In genomic region chr14:81009339-81009738, GRCh38 we compare ENCODE assay signal across 35 cellular contexts. TPM values are rescaled to one million over a fixed set of nuclear protein-coding genes. Genes with fewer than 3 reads are reported as not detected.
"Had no signal": no experiment of that assay in that cellular context is flagged by ENCODE, and none has a peak within 500 bp of the region (broad histone marks: within the 10 kb centered on the region; RNA-seq: fewer than 3 reads in every experiment).

No MANE protein-coding gene starts in this region.

- H3K4me3 ChIP-seq: adrenal gland, body of pancreas, esophagus squamous epithelium, gastroesophageal sphincter, heart right ventricle, hepatocyte had no signal

- H2AFZ ChIP-seq: hepatocyte had no signal

- H3K4me1 ChIP-seq: adrenal gland, body of pancreas, esophagus squamous epithelium, gastroesophageal sphincter had no signal

- H3K27me3 ChIP-seq: adrenal gland, body of pancreas, esophagus squamous epithelium, gastroesophageal sphincter, heart right ventricle, hepatocyte had no signal

- FAIRE-seq: colon had no signal

- H3K9me3 ChIP-seq: adrenal gland, body of pancreas, esophagus squamous epithelium, gastroesophageal sphincter had no signal

- H3K36me3 ChIP-seq: adrenal gland, esophagus squamous epithelium, gastroesophageal sphincter, heart right ventricle had no signal

- DNase-seq: activated CD4-positive, alpha-beta memory T cell treated with anti-CD3 and anti-CD28 coated beads, Interleukin-2, amount 10 ng/mL, durations not matched to agents 7 days and 5 days; activated CD4-positive, alpha-beta T cell treated with anti-CD3 and anti-CD28 coated beads for 36 hours; activated CD4-positive, alpha-beta T cell treated with anti-CD3 and anti-CD28 coated beads, Interleukin-2, amount 10 ng/mL, durations not matched to agents 24 days and 14 days; activated CD4-positive, alpha-beta T cell treated with anti-CD3 and anti-CD28 coated beads, Interleukin-2, amount 50 U/mL, for 4 hours; activated CD4-positive, CD25-positive, alpha-beta regulatory T cell; activated CD4-positive, CD25-positive, alpha-beta regulatory T cell treated with anti-CD3 and anti-CD28 coated beads, Interleukin-2, amount 50 U/mL, for 72 hours; activated CD8-positive, alpha-beta memory T cell treated with anti-CD3 and anti-CD28 coated beads, Interleukin-2, amount 50 U/mL, for 48 hours; activated effector memory CD4-positive, alpha-beta T cell treated with anti-CD3 and anti-CD28 coated beads, Interleukin-2, amount 50 U/mL, for 16 hours; activated naive CD4-positive, alpha-beta T cell treated with anti-CD3 and anti-CD28 coated beads for 36 hours; activated naive CD8-positive, alpha-beta T cell treated with anti-CD3 and anti-CD28 coated beads for 36 hours; activated naive CD8-positive, alpha-beta T cell treated with anti-CD3 and anti-CD28 coated beads, Interleukin-2, amount 50 U/mL, for 24 hours; activated T-cell treated with anti-CD3 and anti-CD28 coated beads for 4 hours; activated T-cell treated with anti-CD3 and anti-CD28 coated beads, Interleukin-2, amount 50 U/mL, for 4 hours; adrenal gland; amygdala; aorta; body of pancreas; caudate nucleus; cortex of kidney; dermis blood vessel endothelial cell; effector CD4-positive, alpha-beta T cell; effector memory CD8-positive, alpha-beta T cell; esophagus squamous epithelium; foreskin melanocyte; heart right ventricle; T-cell; T1000 had no signal

- H3K79me2 ChIP-seq: hepatocyte had no signal

- H3K27ac ChIP-seq: adrenal gland, body of pancreas, esophagus squamous epithelium, gastroesophageal sphincter, heart right ventricle, hepatocyte had no signal

- H3K4me2 ChIP-seq: hepatocyte had no signal

- ATAC-seq: activated CD4-positive, alpha-beta T cell treated with anti-CD3 and anti-CD28 coated beads for 36 hours; activated naive CD8-positive, alpha-beta T cell treated with anti-CD3 and anti-CD28 coated beads, Interleukin-2, amount 50 U/mL, for 24 hours; activated T-cell treated with anti-CD3 and anti-CD28 coated beads, Interleukin-2, amount 50 U/mL, for 4 hours; body of pancreas; effector memory CD8-positive, alpha-beta T cell; gastroesophageal sphincter; heart right ventricle; T-cell had no signal

RNA-seq across cellular contexts. Expression of gene TSHR, which starts 53.9 kb away (rescaled TPM):
- total RNA-seq: activated CD4-positive, alpha-beta T cell treated with anti-CD3 and anti-CD28 coated beads for 36 hours; activated CD4-positive, alpha-beta T cell treated with anti-CD3 and anti-CD28 coated beads, Interleukin-2, amount 10 ng/mL, durations not matched to agents 24 days and 14 days; activated naive CD4-positive, alpha-beta T cell treated with anti-CD3 and anti-CD28 coated beads for 36 hours; activated naive CD8-positive, alpha-beta T cell treated with anti-CD3 and anti-CD28 coated beads for 36 hours; activated T-helper 2 cell treated with anti-CD3 and anti-CD28 coated beads, Interferon-gamma antibody, Interleukin-2, Interleukin-4, amounts not matched to agents 10 μg/mL and 5 μg/mL and 100 μg/mL, durations not matched to agents 14 hours and 24 hours and 36 hours; body of pancreas; chondrocyte; dermis blood vessel endothelial cell; esophagus squamous epithelium; fibroblast of lung; fibroblast of villous mesenchyme; glomerular endothelial cell; heart right ventricle; hepatocyte had no signal
- polyA plus RNA-seq: fibroblast of lung had no signal
